20 cellular contexts compared by ENCODE assay signal in the genomic region with DNA sequence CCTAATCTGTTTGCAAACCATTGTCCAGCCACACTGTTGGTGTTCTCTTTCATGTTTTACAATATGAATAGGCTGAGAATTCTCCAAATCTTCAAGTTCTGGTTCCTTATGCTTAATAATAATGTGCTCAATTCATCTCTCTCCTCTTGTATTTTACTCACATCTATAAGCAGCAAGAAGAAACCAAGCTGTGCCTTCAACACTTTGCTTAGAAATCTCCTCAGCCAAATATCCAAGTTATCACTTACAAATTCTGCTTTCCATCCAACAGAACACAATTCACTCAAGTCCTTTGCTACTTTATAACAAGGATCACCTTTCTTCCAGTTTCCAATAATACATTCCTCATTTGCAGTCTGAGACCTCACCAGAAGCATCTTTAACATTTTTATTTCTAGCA.
A peak's percentile ranks its signal among the peaks of the same experiment; 100 is the strongest.
DNase-seq lines count a peak whose midpoint lies in the region; ATAC-seq, FAIRE-seq and TF ChIP-seq lines count a peak whose summit lies in the region.
"Had no signal": no experiment of that assay in that cellular context is flagged by ENCODE, and none has a peak within 500 bp of the region (broad histone marks: within the 10 kb centered on the region; RNA-seq: fewer than 3 reads in every experiment).

No MANE protein-coding gene starts in this region.

- no TSS peak for BruUV-seq in HepG2 (replicated peaks; lab: Mats Ljungman, UMichigan)

- no peak for DNase-seq in HepG2 (ENCODE audit: low spot score)
- DNase-seq in right lobe of liver = no peak
- DNase-seq in GM12891 (ENCODE audit: insufficient read length, low spot score) = no peak
- no peak for DNase-seq in stimulated activated naive B cell treated with anti-CD40 and anti-IgM and Interleukin-4, amounts not matched to agents 10 μg/mL and 1 μg/mL and 100 μg/mL, for 72 hours
- DNase-seq in osteocyte (ENCODE audit: extremely low spot score, unreplicated experiment) = no peak
- DNase-seq: 8988T; C1 segment of cervical spinal cord; Calu3; CD4-positive, alpha-beta memory T cell; COR-L47; DMS53; DMS79 treated with DMSO at 0.1 percent for 48 hours; GF-D8; H9; HFFc6 had no signal

- H3K27me3 ChIP-seq in HepG2 (ENCODE audit: control insufficient read depth in 1 of 2, insufficient read depth in 2 of 2, low read length in 2 of 2) (no peaks in the 10 kb centered on the region), right lobe of liver (no peaks in the 10 kb centered on the region)

- peaks cover 8% of the 10 kb centered on the region for H3K9me3 Mint-ChIP-seq in activated T-helper 17 cell treated with anti-CD3 and anti-CD28 coated beads, Interleukin-2, amount 50 U/mL, for 72 hours
- peaks cover 12 to 18% of the 10 kb centered on the region in 2 donors for H3K9me3 Mint-ChIP-seq in stimulated activated naive B cell treated with anti-CD40 and anti-IgM and Interleukin-4, amounts not matched to agents 10 μg/mL and 1 μg/mL and 100 μg/mL, for 72 hours
- peaks cover 21% of the 10 kb centered on the region for H3K9me3 Mint-ChIP-seq in osteocyte (ENCODE audit: unreplicated experiment)

- no peak for TF ChIP-seq RAD21 in HepG2 (CRISPR knock-in tag; IDR thresholded peaks at IDR 0.05)

- POLR2A ChIA-PET in HepG2 (lab: Yijun Ruan, JAX) = no interaction called here

- TF ChIP-seq CTCF in HepG2 (CRISPR knock-in tag; IDR thresholded peaks at IDR 0.05) (no peak), right lobe of liver (IDR thresholded peaks at IDR 0.05) (no peak), osteocyte (IDR thresholded peaks at IDR 0.05) (no peak)

- H3K9ac ChIP-seq in HepG2 (ENCODE audit: insufficient read depth, low read depth, low read length) = no peak overlapping the region

- H3K27ac ChIP-seq in HepG2 (ENCODE audit: extremely low read length, insufficient read depth, low read length) = no peak overlapping the region
- H3K27ac ChIP-seq in right lobe of liver = no peak overlapping the region

- peaks cover 13% of the 10 kb centered on the region for H3K4me1 Mint-ChIP-seq in activated T-helper 17 cell treated with anti-CD3 and anti-CD28 coated beads, Interleukin-2, amount 50 U/mL, for 72 hours
- peaks cover 15 to 24% of the 10 kb centered on the region in 2 donors for H3K4me1 Mint-ChIP-seq in stimulated activated naive B cell treated with anti-CD40 and anti-IgM and Interleukin-4, amounts not matched to agents 10 μg/mL and 1 μg/mL and 100 μg/mL, for 72 hours
- peaks cover 10% of the 10 kb centered on the region for H3K4me1 Mint-ChIP-seq in osteocyte (ENCODE audit: unreplicated experiment)

- H3K9me3 ChIP-seq in HepG2 (ENCODE audit: low read length) (no peaks in the 10 kb centered on the region), right lobe of liver (no peaks in the 10 kb centered on the region)

- H3K4me3 Mint-ChIP-seq in activated T-helper 17 cell treated with anti-CD3 and anti-CD28 coated beads, Interleukin-2, amount 50 U/mL, for 72 hours = no peak overlapping the region
- no peak overlapping the region for H3K4me3 Mint-ChIP-seq in stimulated activated naive B cell treated with anti-CD40 and anti-IgM and Interleukin-4, amounts not matched to agents 10 μg/mL and 1 μg/mL and 100 μg/mL, for 72 hours
- no peak overlapping the region for H3K4me3 Mint-ChIP-seq in osteocyte (ENCODE audit: unreplicated experiment)
- H3K4me3 Mint-ChIP-seq: CD4-positive, alpha-beta memory T cell; GM23338; H9; HFFc6 had no signal

- no peak overlapping the region for H3K4me3 ChIP-seq in HepG2 (replicated peaks in 1 of 3; ENCODE audit: insufficient read depth in 1 of 3, low read depth in 2 of 3, low read length in 3 of 3)
- H3K4me3 ChIP-seq in right lobe of liver = no peak overlapping the region
- H3K4me3 ChIP-seq: GM23338 had no signal

- no peak overlapping the region for H3K4me2 ChIP-seq in HepG2 (ENCODE audit: low read depth, low read length)
- H3K4me2 ChIP-seq: GM23338 had no signal

- in situ Hi-C loops in HepG2 (cut with HindIII; ENCODE audit: extremely low pct_ligation_motif_present, low pct_unique_long_range_greater_than_20kb) = no loop called here

- CTCF ChIA-PET in HepG2 (lab: Yijun Ruan, JAX; ENCODE audit: low intra/inter-chr PET ratio, low total read pairs) = no interaction called here

- H3K4me1 ChIP-seq in HepG2 (ENCODE audit: insufficient read depth, low read length) = no peaks in the 10 kb centered on the region
- no peaks in the 10 kb centered on the region for H3K4me1 ChIP-seq in right lobe of liver

- no peak overlapping the region for H2AFZ ChIP-seq in HepG2 (ENCODE audit: low read length)
- H2AFZ ChIP-seq: GM23338 had no signal

- H3K27ac Mint-ChIP-seq in activated T-helper 17 cell treated with anti-CD3 and anti-CD28 coated beads, Interleukin-2, amount 50 U/mL, for 72 hours = peak overlapping the region; percentile 32
- no peak overlapping the region for H3K27ac Mint-ChIP-seq in stimulated activated naive B cell treated with anti-CD40 and anti-IgM and Interleukin-4, amounts not matched to agents 10 μg/mL and 1 μg/mL and 100 μg/mL, for 72 hours
- no peak overlapping the region for H3K27ac Mint-ChIP-seq in osteocyte (ENCODE audit: unreplicated experiment)
- H3K27ac Mint-ChIP-seq: CD4-positive, alpha-beta memory T cell; GM23338; H9; HFFc6 had no signal

- H4K20me1 ChIP-seq in HepG2 (ENCODE audit: insufficient read depth, low read length) = no peaks in the 10 kb centered on the region

- no peaks in the 10 kb centered on the region for H3K27me3 Mint-ChIP-seq in activated T-helper 17 cell treated with anti-CD3 and anti-CD28 coated beads, Interleukin-2, amount 50 U/mL, for 72 hours
- H3K27me3 Mint-ChIP-seq in stimulated activated naive B cell treated with anti-CD40 and anti-IgM and Interleukin-4, amounts not matched to agents 10 μg/mL and 1 μg/mL and 100 μg/mL, for 72 hours = no peaks in the 10 kb centered on the region
- no peaks in the 10 kb centered on the region for H3K27me3 Mint-ChIP-seq in osteocyte (ENCODE audit: unreplicated experiment)
- H3K27me3 Mint-ChIP-seq: CD4-positive, alpha-beta memory T cell had no signal

- no peaks in the 10 kb centered on the region; a peak in 1 of 5 replicates for H3K36me3 ChIP-seq in HepG2 (replicated peaks in 1 of 2; ENCODE audit: control insufficient read depth in 1 of 2, insufficient read depth in 2 of 2, low read length in 2 of 2)
- peaks cover 0 to 8% (median 0%) of the 10 kb centered on the region in 4 donors for H3K36me3 ChIP-seq in right lobe of liver

- TF ChIP-seq EP300 in HepG2 (IDR thresholded peaks at IDR 0.05; ENCODE audit: low read depth in 2 of 2, low read length in 2 of 2) (no peak), HepG2 (CRISPR knock-in tag; IDR thresholded peaks at IDR 0.05; ENCODE audit: borderline replicate concordance) (no peak)

- TF ChIP-seq POLR2A in HepG2 (IDR thresholded peaks at IDR 0.05; ENCODE audit: insufficient read depth in 1 of 2, low read depth in 2 of 2, low read length in 2 of 2) (no peak), right lobe of liver (IDR thresholded peaks at IDR 0.05) (no peak), GM12891 (IDR thresholded peaks at IDR 0.05; ENCODE audit: low read depth, low read length) (no peak)

- ATAC-seq in HepG2 = no peak
- no peak for ATAC-seq in right lobe of liver
- no peak for ATAC-seq in activated T-helper 17 cell treated with anti-CD3 and anti-CD28 coated beads, Interleukin-2, amount 50 U/mL, for 72 hours (replicated peaks)
- no peak for ATAC-seq in GM21576 (IDR thresholded peaks at IDR 0.05; ENCODE audit: unreplicated experiment)
- no peak for ATAC-seq in stimulated activated naive B cell treated with anti-CD40 and anti-IgM and Interleukin-4, amounts not matched to agents 10 μg/mL and 1 μg/mL and 100 μg/mL, for 72 hours (replicated peaks)
- ATAC-seq: GM23338, HCT116 had no signal

- intact Hi-C loops in HepG2 (cut with micrococcal nuclease; ENCODE audit: unreplicated experiment) = no loop called here
- intact Hi-C loops in right lobe of liver (cut with DNase I) = no loop called here

- no peaks in the 10 kb centered on the region for H3K79me2 ChIP-seq in HepG2 (ENCODE audit: insufficient read depth, low read length)

- FAIRE-seq in HepG2 (lab: Jason Lieb, UNC) (no peak), GM12891 (lab: Jason Lieb, UNC) (peak; percentile 50)
- FAIRE-seq: GM12892 had no signal

- H3K36me3 Mint-ChIP-seq in activated T-helper 17 cell treated with anti-CD3 and anti-CD28 coated beads, Interleukin-2, amount 50 U/mL, for 72 hours (ENCODE audit: low read depth) = peaks cover 27% of the 10 kb centered on the region
- H3K36me3 Mint-ChIP-seq in stimulated activated naive B cell treated with anti-CD40 and anti-IgM and Interleukin-4, amounts not matched to agents 10 μg/mL and 1 μg/mL and 100 μg/mL, for 72 hours = peaks cover 28 to 45% of the 10 kb centered on the region in 2 donors
- H3K36me3 Mint-ChIP-seq in osteocyte (ENCODE audit: unreplicated experiment) = peaks cover 24% of the 10 kb centered on the region

TF ChIP-seq in HepG2, 621 proteins besides CTCF, POLR2A, EP300 and RAD21:
- TF ChIP-seq HCFC1 (IDR thresholded peaks at IDR 0.05; ENCODE audit: low read depth, low read length) (no peak), ZNF256 (CRISPR knock-in tag; conservative IDR thresholded peaks at IDR 0.05) (peak; percentile 100)

TF ChIP-seq in GM12891, 5 proteins besides CTCF, POLR2A, EP300 and RAD21:
- no peak for TF ChIP-seq SPI1 (IDR thresholded peaks at IDR 0.05; ENCODE audit: low read depth, low read length)
- no peak for TF ChIP-seq PAX5 (IDR thresholded peaks at IDR 0.05; ENCODE audit: insufficient read depth, low read length, severe bottlenecking)
- no peak for TF ChIP-seq POLR2AphosphoS5 (IDR thresholded peaks at IDR 0.05; ENCODE audit: low read depth, low read length)
- TF ChIP-seq POU2F2 (IDR thresholded peaks at IDR 0.05; ENCODE audit: low read depth, low read length) = no peak
- no peak for TF ChIP-seq TAF1 (IDR thresholded peaks at IDR 0.05; ENCODE audit: low read depth, low read length)
